In the genomic region with DNA sequence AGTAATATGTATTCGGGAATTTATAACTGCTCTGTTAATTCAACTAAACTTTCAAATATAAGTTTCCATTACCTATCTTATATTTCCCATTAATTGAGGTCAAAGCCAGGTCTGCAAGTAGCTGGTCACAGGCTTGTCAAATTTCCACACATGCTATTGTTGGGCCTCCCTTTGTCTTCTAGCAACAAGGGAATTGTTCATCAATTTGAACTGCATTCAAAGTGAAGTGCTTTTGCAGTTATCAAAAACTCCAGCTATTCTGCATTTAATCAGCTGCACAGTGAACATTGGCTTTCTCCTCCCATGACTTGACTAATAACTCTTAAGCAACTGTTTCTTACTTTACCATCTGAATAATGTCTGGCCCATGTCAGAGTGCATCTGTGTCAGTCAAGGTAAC, we compare ENCODE assay signal across 1 cellular context.
TF ChIP-seq lines count a peak whose summit lies in the region.

No MANE protein-coding gene starts in this region.

TF ChIP-seq in GM12878, 131 proteins besides CTCF, POLR2A, EP300 and RAD21 (continued from another document):
- TF ChIP-seq, protein P1, sequence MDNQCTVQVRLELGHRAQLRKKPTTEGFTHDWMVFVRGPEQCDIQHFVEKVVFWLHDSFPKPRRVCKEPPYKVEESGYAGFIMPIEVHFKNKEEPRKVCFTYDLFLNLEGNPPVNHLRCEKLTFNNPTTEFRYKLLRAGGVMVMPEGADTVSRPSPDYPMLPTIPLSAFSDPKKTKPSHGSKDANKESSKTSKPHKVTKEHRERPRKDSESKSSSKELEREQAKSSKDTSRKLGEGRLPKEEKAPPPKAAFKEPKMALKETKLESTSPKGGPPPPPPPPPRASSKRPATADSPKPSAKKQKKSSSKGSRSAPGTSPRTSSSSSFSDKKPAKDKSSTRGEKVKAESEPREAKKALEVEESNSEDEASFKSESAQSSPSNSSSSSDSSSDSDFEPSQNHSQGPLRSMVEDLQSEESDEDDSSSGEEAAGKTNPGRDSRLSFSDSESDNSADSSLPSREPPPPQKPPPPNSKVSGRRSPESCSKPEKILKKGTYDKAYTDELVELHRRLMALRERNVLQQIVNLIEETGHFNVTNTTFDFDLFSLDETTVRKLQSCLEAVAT (IDR thresholded peaks at IDR 0.05): no peak
- TF ChIP-seq RBBP5 (conservative IDR thresholded peaks at IDR 0.05): no peak
- TF ChIP-seq SIX5 (IDR thresholded peaks at IDR 0.05; ENCODE audit: low read depth, low read length, severe bottlenecking): no peak
- TF ChIP-seq JUNB (IDR thresholded peaks at IDR 0.05): no peak
- TF ChIP-seq IKZF1 (conservative IDR thresholded peaks at IDR 0.05): no peak
- TF ChIP-seq SREBF1 (IDR thresholded peaks at IDR 0.05; ENCODE audit: low read length): no peak
- TF ChIP-seq, protein P2, sequence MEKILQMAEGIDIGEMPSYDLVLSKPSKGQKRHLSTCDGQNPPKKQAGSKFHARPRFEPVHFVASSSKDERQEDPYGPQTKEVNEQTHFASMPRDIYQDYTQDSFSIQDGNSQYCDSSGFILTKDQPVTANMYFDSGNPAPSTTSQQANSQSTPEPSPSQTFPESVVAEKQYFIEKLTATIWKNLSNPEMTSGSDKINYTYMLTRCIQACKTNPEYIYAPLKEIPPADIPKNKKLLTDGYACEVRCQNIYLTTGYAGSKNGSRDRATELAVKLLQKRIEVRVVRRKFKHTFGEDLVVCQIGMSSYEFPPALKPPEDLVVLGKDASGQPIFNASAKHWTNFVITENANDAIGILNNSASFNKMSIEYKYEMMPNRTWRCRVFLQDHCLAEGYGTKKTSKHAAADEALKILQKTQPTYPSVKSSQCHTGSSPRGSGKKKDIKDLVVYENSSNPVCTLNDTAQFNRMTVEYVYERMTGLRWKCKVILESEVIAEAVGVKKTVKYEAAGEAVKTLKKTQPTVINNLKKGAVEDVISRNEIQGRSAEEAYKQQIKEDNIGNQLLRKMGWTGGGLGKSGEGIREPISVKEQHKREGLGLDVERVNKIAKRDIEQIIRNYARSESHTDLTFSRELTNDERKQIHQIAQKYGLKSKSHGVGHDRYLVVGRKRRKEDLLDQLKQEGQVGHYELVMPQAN (conservative IDR thresholded peaks at IDR 0.05): no peak
- TF ChIP-seq, protein P3, sequence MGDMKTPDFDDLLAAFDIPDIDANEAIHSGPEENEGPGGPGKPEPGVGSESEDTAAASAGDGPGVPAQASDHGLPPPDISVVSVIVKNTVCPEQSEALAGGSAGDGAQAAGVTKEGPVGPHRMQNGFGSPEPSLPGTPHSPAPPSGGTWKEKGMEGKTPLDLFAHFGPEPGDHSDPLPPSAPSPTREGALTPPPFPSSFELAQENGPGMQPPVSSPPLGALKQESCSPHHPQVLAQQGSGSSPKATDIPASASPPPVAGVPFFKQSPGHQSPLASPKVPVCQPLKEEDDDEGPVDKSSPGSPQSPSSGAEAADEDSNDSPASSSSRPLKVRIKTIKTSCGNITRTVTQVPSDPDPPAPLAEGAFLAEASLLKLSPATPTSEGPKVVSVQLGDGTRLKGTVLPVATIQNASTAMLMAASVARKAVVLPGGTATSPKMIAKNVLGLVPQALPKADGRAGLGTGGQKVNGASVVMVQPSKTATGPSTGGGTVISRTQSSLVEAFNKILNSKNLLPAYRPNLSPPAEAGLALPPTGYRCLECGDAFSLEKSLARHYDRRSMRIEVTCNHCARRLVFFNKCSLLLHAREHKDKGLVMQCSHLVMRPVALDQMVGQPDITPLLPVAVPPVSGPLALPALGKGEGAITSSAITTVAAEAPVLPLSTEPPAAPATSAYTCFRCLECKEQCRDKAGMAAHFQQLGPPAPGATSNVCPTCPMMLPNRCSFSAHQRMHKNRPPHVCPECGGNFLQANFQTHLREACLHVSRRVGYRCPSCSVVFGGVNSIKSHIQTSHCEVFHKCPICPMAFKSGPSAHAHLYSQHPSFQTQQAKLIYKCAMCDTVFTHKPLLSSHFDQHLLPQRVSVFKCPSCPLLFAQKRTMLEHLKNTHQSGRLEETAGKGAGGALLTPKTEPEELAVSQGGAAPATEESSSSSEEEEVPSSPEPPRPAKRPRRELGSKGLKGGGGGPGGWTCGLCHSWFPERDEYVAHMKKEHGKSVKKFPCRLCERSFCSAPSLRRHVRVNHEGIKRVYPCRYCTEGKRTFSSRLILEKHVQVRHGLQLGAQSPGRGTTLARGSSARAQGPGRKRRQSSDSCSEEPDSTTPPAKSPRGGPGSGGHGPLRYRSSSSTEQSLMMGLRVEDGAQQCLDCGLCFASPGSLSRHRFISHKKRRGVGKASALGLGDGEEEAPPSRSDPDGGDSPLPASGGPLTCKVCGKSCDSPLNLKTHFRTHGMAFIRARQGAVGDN (IDR thresholded peaks at IDR 0.05): no peak
- TF ChIP-seq, protein P4, sequence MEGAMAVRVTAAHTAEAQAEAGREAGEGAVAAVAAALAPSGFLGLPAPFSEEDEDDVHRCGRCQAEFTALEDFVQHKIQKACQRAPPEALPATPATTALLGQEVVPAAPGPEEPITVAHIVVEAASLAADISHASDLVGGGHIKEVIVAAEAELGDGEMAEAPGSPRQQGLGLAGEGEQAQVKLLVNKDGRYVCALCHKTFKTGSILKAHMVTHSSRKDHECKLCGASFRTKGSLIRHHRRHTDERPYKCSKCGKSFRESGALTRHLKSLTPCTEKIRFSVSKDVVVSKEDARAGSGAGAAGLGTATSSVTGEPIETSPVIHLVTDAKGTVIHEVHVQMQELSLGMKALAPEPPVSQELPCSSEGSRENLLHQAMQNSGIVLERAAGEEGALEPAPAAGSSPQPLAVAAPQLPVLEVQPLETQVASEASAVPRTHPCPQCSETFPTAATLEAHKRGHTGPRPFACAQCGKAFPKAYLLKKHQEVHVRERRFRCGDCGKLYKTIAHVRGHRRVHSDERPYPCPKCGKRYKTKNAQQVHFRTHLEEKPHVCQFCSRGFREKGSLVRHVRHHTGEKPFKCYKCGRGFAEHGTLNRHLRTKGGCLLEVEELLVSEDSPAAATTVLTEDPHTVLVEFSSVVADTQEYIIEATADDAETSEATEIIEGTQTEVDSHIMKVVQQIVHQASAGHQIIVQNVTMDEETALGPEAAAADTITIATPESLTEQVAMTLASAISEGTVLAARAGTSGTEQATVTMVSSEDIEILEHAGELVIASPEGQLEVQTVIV (IDR thresholded peaks at IDR 0.05; ENCODE audit: borderline replicate concordance, partially characterized antibody): no peak
- TF ChIP-seq LARP7 (IDR thresholded peaks at IDR 0.05): no peak
- TF ChIP-seq SP1 (IDR thresholded peaks at IDR 0.05; ENCODE audit: low read depth, low read length): no peak
- TF ChIP-seq NRF1 (conservative IDR thresholded peaks at IDR 0.05; ENCODE audit: low read depth, low read length): no peak
